In the genomic region with DNA sequence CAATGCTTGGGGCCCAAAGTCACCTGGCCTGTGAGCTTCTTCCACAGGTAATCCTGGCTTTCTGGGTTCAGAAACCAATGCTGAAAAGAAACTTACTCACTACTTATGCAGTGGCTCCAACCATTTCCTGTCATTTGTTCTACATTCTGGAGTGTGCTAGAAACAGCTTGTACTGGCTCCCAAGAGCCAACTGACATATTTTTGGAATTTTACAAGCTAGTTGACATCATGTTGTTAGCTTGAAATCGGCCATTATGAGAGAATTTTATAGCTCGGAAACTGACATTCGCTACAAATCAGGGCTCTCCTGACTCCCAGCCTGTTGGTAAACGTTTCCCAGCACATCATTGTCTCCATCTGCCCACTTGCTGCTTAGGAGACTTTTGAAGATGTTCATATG, we compare ENCODE assay signal across 20 cellular contexts.
DNase-seq lines count a peak whose midpoint lies in the region; ATAC-seq and TF ChIP-seq lines count a peak whose summit lies in the region.
"Had no signal": no experiment of that assay in that cellular context is flagged by ENCODE, and none has a peak within 500 bp of the region (broad histone marks: within the 10 kb centered on the region; RNA-seq: fewer than 3 reads in every experiment).

No MANE protein-coding gene starts in this region.

- no peaks in the 10 kb centered on the region for H3K27me3 ChIP-seq in PC-9 (ENCODE audit: insufficient read depth, low read depth)
- no peaks in the 10 kb centered on the region for H3K27me3 ChIP-seq in hepatocyte
- no peaks in the 10 kb centered on the region for H3K27me3 ChIP-seq in spleen (replicated peaks in 1 of 7)
- H3K27me3 ChIP-seq: SJSA1 had no signal

- no peak overlapping the region for H3K27ac Mint-ChIP-seq in activated CD8-positive, alpha-beta T cell treated with anti-CD3 and anti-CD28 coated beads for 36 hours
- H3K27ac Mint-ChIP-seq: activated CD8-positive, alpha-beta memory T cell treated with anti-CD3 and anti-CD28 coated beads, Interleukin-2, amount 10 ng/mL, durations not matched to agents 7 days and 5 days had no signal

- H3K4me2 ChIP-seq in PC-9 (peak overlapping the region; percentile 50; the same call in 1 of the 2 replicates), hepatocyte (no peak overlapping the region), OCI-LY7 (ENCODE audit: low read length) (no peak overlapping the region)

- CTCF ChIA-PET in PC-9 (lab: Charles Lee) (interaction anchor here (1.6 kb wide), 1 partner anchor 144 kb away, joined by 3 read pairs; no protein-coding TSS in a partner anchor), OCI-LY7 (lab: Charles Lee; ENCODE audit: unreplicated experiment) (interaction anchor here (5.3 kb wide), 1 partner anchor 181 kb away, joined by 45 read pairs; no protein-coding TSS in a partner anchor)
- CTCF ChIA-PET in activated CD8-positive, alpha-beta T cell treated with anti-CD3 and anti-CD28 coated beads for 36 hours (lab: Charles Lee), result interaction anchor here (1.0 to 11.0 kb wide), 4 partner anchors 13 to 183 kb away, joined by 3 to 293 read pairs (median 4); no protein-coding TSS in a partner anchor

- intact Hi-C loops in PC-9 (cut with micrococcal nuclease; ENCODE audit: unreplicated experiment), result loop anchor here (2.0 kb wide), 1 partner anchor 227 kb away; no protein-coding TSS in a partner anchor
- intact Hi-C loops in spleen (cut with DNase I; ENCODE audit: low total_unique reads), result loop anchor here (2.0 kb wide), 1 partner anchor 181 kb away; no protein-coding TSS in a partner anchor
- intact Hi-C loops in activated CD8-positive, alpha-beta T cell treated with anti-CD3 and anti-CD28 coated beads for 36 hours (cut with micrococcal nuclease), result loop anchor here (10.0 kb wide), 1 partner anchor 377 kb away; no protein-coding TSS in a partner anchor
- intact Hi-C loops in OCI-LY7 (cut with micrococcal nuclease; ENCODE audit: unreplicated experiment), result loop anchor here (10.0 kb wide), 1 partner anchor 377 kb away; no protein-coding TSS in a partner anchor

- H3K36me3 Mint-ChIP-seq in activated CD8-positive, alpha-beta T cell treated with anti-CD3 and anti-CD28 coated beads for 36 hours (ENCODE audit: low read depth), result no peaks in the 10 kb centered on the region

- BruUV-seq in PC-9 (replicated peaks; lab: Mats Ljungman, UMichigan) (no TSS peak), OCI-LY7 (replicated peaks; lab: Mats Ljungman, UMichigan) (no TSS peak)

- H3K27me3 Mint-ChIP-seq in activated CD8-positive, alpha-beta T cell treated with anti-CD3 and anti-CD28 coated beads for 36 hours, result no peaks in the 10 kb centered on the region
- H3K27me3 Mint-ChIP-seq: activated CD8-positive, alpha-beta memory T cell treated with anti-CD3 and anti-CD28 coated beads, Interleukin-2, amount 10 ng/mL, durations not matched to agents 7 days and 5 days; IgD-negative memory B cell had no signal

- POLR2A ChIA-PET in PC-9 (lab: Charles Lee; ENCODE audit: unreplicated experiment), result interaction anchor here (0.6 kb wide), 1 partner anchor 237 kb away, joined by 4 read pairs; no protein-coding TSS in a partner anchor
- POLR2A ChIA-PET in activated CD8-positive, alpha-beta T cell treated with anti-CD3 and anti-CD28 coated beads for 36 hours (lab: Charles Lee), result interaction anchor here (1.0 kb wide), 1 partner anchor 196 kb away, joined by 3 read pairs; no protein-coding TSS in a partner anchor
- POLR2A ChIA-PET in OCI-LY7 (lab: Charles Lee), result interaction anchor here (0.6 to 1.4 kb wide), 7 partner anchors 13 to 686 kb away, joined by 3 to 4 read pairs (median 3); partner anchors contain the start of gene BCAR3

- TF ChIP-seq CTCF in PC-9 (conservative IDR thresholded peaks at IDR 0.05) (no peak), hepatocyte (IDR thresholded peaks at IDR 0.05; ENCODE audit: poor library complexity) (no peak), spleen (IDR thresholded peaks at IDR 0.05 in 8 of 11, conservative IDR thresholded peaks at IDR 0.05 in 3 of 11) (no peak), OCI-LY7 (conservative IDR thresholded peaks at IDR 0.05; ENCODE audit: low read length) (no peak)
- no peak for TF ChIP-seq CTCF in activated CD8-positive, alpha-beta T cell treated with anti-CD3 and anti-CD28 coated beads for 36 hours (IDR thresholded peaks at IDR 0.05)

- H3K9me3 ChIP-seq in PC-9 (ENCODE audit: insufficient read depth, low read depth), result peaks cover 27% of the 10 kb centered on the region
- no peaks in the 10 kb centered on the region for H3K9me3 ChIP-seq in hepatocyte (ENCODE audit: low read depth)
- H3K9me3 ChIP-seq in spleen, result peaks cover 0 to 11% (median 7%) of the 10 kb centered on the region in 8 donors
- H3K9me3 ChIP-seq in OCI-LY7 (ENCODE audit: low read length), result peaks cover 9% of the 10 kb centered on the region; the same call in 1 of the 2 replicates
- H3K9me3 ChIP-seq: SJSA1 had no signal

- H3F3A ChIP-seq in PC-9 (ENCODE audit: insufficient read depth, low read depth), result peaks cover 29% of the 10 kb centered on the region

- WGBS in hepatocyte (ENCODE audit: low lambda C conversion rate, missing lambda C conversion rate), result 64% methylated on average over 4 of the region's 4 CpGs
- WGBS in spleen, 5 donors, result 57 to 88% (median 79%) methylated on average over 4 of the region's 4 CpGs

- no peak for ATAC-seq in activated CD8-positive, alpha-beta T cell treated with anti-CD3 and anti-CD28 coated beads for 36 hours
- ATAC-seq in HG02642 (IDR thresholded peaks at IDR 0.05; ENCODE audit: poor library complexity, unreplicated experiment), result no peak
- ATAC-seq: activated CD8-positive, alpha-beta memory T cell treated with anti-CD3 and anti-CD28 coated beads, Interleukin-2, amount 10 ng/mL, durations not matched to agents 7 days and 5 days had no signal

- H3K9me3 Mint-ChIP-seq in activated CD8-positive, alpha-beta T cell treated with anti-CD3 and anti-CD28 coated beads for 36 hours, result peaks cover 2% of the 10 kb centered on the region

- H3K4me1 Mint-ChIP-seq in activated CD8-positive, alpha-beta T cell treated with anti-CD3 and anti-CD28 coated beads for 36 hours (ENCODE audit: low read depth), result peaks cover under 1% of the 10 kb centered on the region

- H3K4me3 Mint-ChIP-seq in activated CD8-positive, alpha-beta T cell treated with anti-CD3 and anti-CD28 coated beads for 36 hours, result no peak overlapping the region
- H3K4me3 Mint-ChIP-seq: activated CD8-positive, alpha-beta memory T cell treated with anti-CD3 and anti-CD28 coated beads, Interleukin-2, amount 10 ng/mL, durations not matched to agents 7 days and 5 days; IgD-negative memory B cell; neural crest cell had no signal

- H4K20me1 ChIP-seq in PC-9 (ENCODE audit: insufficient read depth) (no peaks in the 10 kb centered on the region), hepatocyte (ENCODE audit: insufficient read depth, poor library complexity, severe bottlenecking) (no peaks in the 10 kb centered on the region), OCI-LY7 (ENCODE audit: insufficient read depth, low read length) (no peaks in the 10 kb centered on the region)

- no peak overlapping the region for H2AFZ ChIP-seq in PC-9
- H2AFZ ChIP-seq in hepatocyte, result no peak overlapping the region
- no peak overlapping the region for H2AFZ ChIP-seq in OCI-LY7 (ENCODE audit: low read length)

- peak; percentile 39 for DNase-seq in Daoy (ENCODE audit: low read depth)
- peak in 1 of 2 experiments; percentile 11 for DNase-seq in PC-9
- no peak for DNase-seq in hepatocyte (ENCODE audit: low spot score)
- no peak for DNase-seq in spleen
- no peak for DNase-seq in activated CD8-positive, alpha-beta T cell treated with anti-CD3 and anti-CD28 coated beads for 36 hours
- no peak for DNase-seq in OCI-LY7 (ENCODE audit: low spot score)
- no peak for DNase-seq in NOMO-1 treated with dmso at 0.1 percent for 144 hours (lab: John Stamatoyannopoulos, UW; ENCODE audit: unreplicated experiment)
- DNase-seq: activated CD4-positive, CD25-positive, alpha-beta regulatory T cell treated with anti-CD3 and anti-CD28 coated beads, Interleukin-2, amount 50 U/mL, for 72 hours; activated CD8-positive, alpha-beta memory T cell treated with anti-CD3 and anti-CD28 coated beads, Interleukin-2, amount 10 ng/mL, durations not matched to agents 7 days and 5 days; activated effector memory CD4-positive, alpha-beta T cell treated with Interleukin-2 at 50 U/mL for 16 hours; C1 segment of cervical spinal cord; cerebellar nuclear complex; NCI-H2029; NCI-H510A; retina; stimulated activated CD4-positive, alpha-beta T cell treated with anti-CD3 and anti-CD28 coated beads, Interleukin-4, amount 100 ng/mL, for 24 hours had no signal

- H3K9me2 ChIP-seq in PC-9 (ENCODE audit: insufficient read depth), result no peaks in the 10 kb centered on the region
- no peaks in the 10 kb centered on the region for H3K9me2 ChIP-seq in hepatocyte (replicated peaks; ENCODE audit: insufficient read depth)
- no peaks in the 10 kb centered on the region for H3K9me2 ChIP-seq in OCI-LY7 (ENCODE audit: insufficient read depth, low read length)

- H3K4me3 ChIP-seq in PC-9, result no peak overlapping the region
- H3K4me3 ChIP-seq in hepatocyte, result no peak overlapping the region
- no peak overlapping the region for H3K4me3 ChIP-seq in spleen
- H3K4me3 ChIP-seq in OCI-LY7 (ENCODE audit: low read depth, low read length, poor library complexity, severe bottlenecking), result no peak overlapping the region
- H3K4me3 ChIP-seq: SJSA1 had no signal

- H3K36me3 ChIP-seq in PC-9 (ENCODE audit: low read depth), result peaks cover 22% of the 10 kb centered on the region
- H3K36me3 ChIP-seq in hepatocyte (replicated peaks; ENCODE audit: insufficient read depth, low read depth), result no peaks in the 10 kb centered on the region
- no peaks in the 10 kb centered on the region for H3K36me3 ChIP-seq in spleen
- H3K36me3 ChIP-seq in OCI-LY7 (ENCODE audit: insufficient read depth, low read length), result no peaks in the 10 kb centered on the region
- H3K36me3 ChIP-seq: SJSA1 had no signal

- H3K79me2 ChIP-seq in PC-9 (ENCODE audit: low read depth) (peaks cover 26% of the 10 kb centered on the region; the same call in 1 of the 2 replicates), hepatocyte (no peaks in the 10 kb centered on the region), OCI-LY7 (ENCODE audit: insufficient read depth, low read depth, low read length) (no peaks in the 10 kb centered on the region)

- H3K27ac ChIP-seq in PC-9 (peak overlapping the region; percentile 83; the same call in 1 of the 2 replicates), hepatocyte (peak overlapping the region; percentile 63), spleen (peak overlapping the region in 5 of 8 donors; percentile 8 to 45 (median 36)), OCI-LY7 (ENCODE audit: low read depth, low read length, poor library complexity, severe bottlenecking) (no peak overlapping the region)

- H3K4me1 ChIP-seq in PC-9 (replicated peaks; ENCODE audit: insufficient read depth), result peaks cover 51% of the 10 kb centered on the region
- H3K4me1 ChIP-seq in hepatocyte (ENCODE audit: insufficient read depth), result peaks cover 26% of the 10 kb centered on the region
- H3K4me1 ChIP-seq in spleen, result peaks cover 1 to 31% (median 17%) of the 10 kb centered on the region in 6 donors
- peaks cover 14% of the 10 kb centered on the region for H3K4me1 ChIP-seq in OCI-LY7 (ENCODE audit: insufficient read depth, low read length, poor library complexity, severe bottlenecking)

- no peak for TF ChIP-seq POLR2A in spleen (IDR thresholded peaks at IDR 0.05)
